ENCODE assay signal across 17 cellular contexts in the genomic region with DNA sequence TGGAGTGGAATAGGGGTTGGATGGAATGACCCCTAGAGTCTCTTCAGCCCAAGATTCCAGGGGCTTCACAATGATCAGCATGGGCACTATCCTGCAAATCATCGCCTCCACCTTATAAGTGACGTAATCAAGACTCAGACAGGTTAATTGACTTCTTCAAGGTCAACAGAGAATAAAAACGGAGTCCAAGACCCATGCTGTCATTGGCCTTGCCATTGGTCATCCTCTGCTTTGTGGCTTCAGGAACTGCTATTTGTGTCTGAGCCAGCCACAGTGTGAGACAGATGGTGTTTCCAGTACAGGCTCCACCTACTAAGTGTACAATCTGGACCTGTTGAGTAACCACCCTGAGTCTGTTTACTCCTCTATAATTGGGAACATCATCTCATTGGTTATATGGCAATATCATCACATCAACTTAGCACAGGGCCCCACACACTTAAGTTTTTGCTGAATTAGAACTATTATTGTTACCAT.
DNase-seq lines count a peak whose midpoint lies in the region; ATAC-seq, FAIRE-seq and TF ChIP-seq lines count a peak whose summit lies in the region.
"Had no signal": no experiment of that assay in that cellular context is flagged by ENCODE, and none has a peak within 500 bp of the region (broad histone marks: within the 10 kb centered on the region; RNA-seq: fewer than 3 reads in every experiment).

No MANE protein-coding gene starts in this region.

- TF ChIP-seq CTCF in psoas muscle (IDR thresholded peaks at IDR 0.05) = no peak
- TF ChIP-seq CTCF in GM20000 (IDR thresholded peaks at IDR 0.05; ENCODE audit: extremely low read depth, missing control alignments) = no peak

- peak; percentile 35 for ATAC-seq in esophagus mucosa
- peak; percentile 90 to 94 (median 92) for ATAC-seq in psoas muscle

- no peak for FAIRE-seq in RCC 7860 (lab: Jason Lieb, UNC)
- FAIRE-seq: islet of Langerhans had no signal

- no peak overlapping the region for H3K9ac ChIP-seq in GM23248

- no peak overlapping the region for H2AFZ ChIP-seq in GM23248

- H3K9me2 ChIP-seq in GM23248 (ENCODE audit: insufficient read depth) = no peaks in the 10 kb centered on the region

- no peak overlapping the region for H3K27ac ChIP-seq in GM23248
- peak overlapping the region; percentile 89 for H3K27ac ChIP-seq in psoas muscle
- H3K27ac ChIP-seq: C4-2B had no signal

- H3K36me3 ChIP-seq in GM23248 (ENCODE audit: low read depth) (no peaks in the 10 kb centered on the region), psoas muscle (ENCODE audit: insufficient read depth in 1 of 2, low read depth in 1 of 2) (no peaks in the 10 kb centered on the region)

- in situ Hi-C loops in GM23248 (cut with MboI) = no loop called here

- DNase-seq in GM23248 (peak; percentile 50), NCI-H69 (lab: John Stamatoyannopoulos, UW) (peak; percentile 87), psoas muscle (peak; percentile 42 to 72), pons (ENCODE audit: low spot score) (no peak), RCC 7860 (ENCODE audit: low spot score) (no peak), GM20000 (ENCODE audit: low spot score) (no peak), GDM1 (lab: John Stamatoyannopoulos, UW) (no peak)
- DNase-seq: activated CD4-positive, alpha-beta T cell treated with anti-CD3 and anti-CD28 coated beads for 48 hours; DND-41; effector memory CD4-positive, alpha-beta T cell; glutamatergic neuron; NCI-H1436; NCI-H524 treated with DMSO at 0.1 percent for 48 hours; stimulated activated CD4-positive, alpha-beta T cell treated with anti-CD3 and anti-CD28 coated beads, Interleukin-2, amount 100 ng/mL, for 48 hours had no signal

- WGBS in GM23248 (ENCODE audit: low coverage in 1 of 2, low lambda C conversion rate in 2 of 2, missing lambda C conversion rate in 2 of 2), 2 experiments = 71 to 84% methylated on average over 3 of the region's 3 CpGs
- 77 to 85% (median 80%) methylated on average over 3 of the region's 3 CpGs for WGBS in psoas muscle, 3 donors

- H3K4me1 ChIP-seq in GM23248 (ENCODE audit: insufficient read depth) (no peaks in the 10 kb centered on the region), psoas muscle (peaks cover 35% of the 10 kb centered on the region)

- H3K79me2 ChIP-seq in GM23248 (ENCODE audit: insufficient read depth) = no peaks in the 10 kb centered on the region

- no peak overlapping the region for H3K4me3 ChIP-seq in GM23248
- no peak overlapping the region for H3K4me3 ChIP-seq in psoas muscle

- H3K4me2 ChIP-seq in GM23248 (ENCODE audit: unreplicated experiment) = no peak overlapping the region

- H3K27me3 ChIP-seq in GM23248 (replicated peaks; ENCODE audit: insufficient read depth) (no peaks in the 10 kb centered on the region), psoas muscle (ENCODE audit: insufficient read depth in 3 of 3, low read length in 2 of 3) (no peaks in the 10 kb centered on the region)

- intact Hi-C loops in psoas muscle (cut with DNase I) = no loop called here

- H3F3A ChIP-seq in GM23248 (ENCODE audit: insufficient read depth) = no peaks in the 10 kb centered on the region

- H4K20me1 ChIP-seq in GM23248 (ENCODE audit: insufficient read depth) = no peaks in the 10 kb centered on the region

- no peaks in the 10 kb centered on the region for H3K9me3 ChIP-seq in GM23248 (ENCODE audit: low read depth)
- no peaks in the 10 kb centered on the region for H3K9me3 ChIP-seq in psoas muscle

Comparison
In these comparisons a context has a peak if more than half of its experiments do, and no peak if none do; other contexts are left out.
1. DNase-seq: peak in GM23248 (single experiment), NCI-H69 (single experiment) and psoas muscle (2 of 2); none in pons (single experiment), RCC 7860 (single experiment), GM20000 (single experiment) and GDM1 (single experiment).